7 cellular contexts compared by ENCODE assay signal in genomic region chr3:8501388-8502131, GRCh38. TPM values are rescaled to one million over a fixed set of nuclear protein-coding genes. Genes with fewer than 3 reads are reported as not detected.
DNase-seq lines count a peak whose midpoint lies in the region; ATAC-seq and TF ChIP-seq lines count a peak whose summit lies in the region.

Gene LMCD1, plus strand, starts transcription at chr3:8501823. Its CDS starts 116 bp downstream, at chr3:8501939.

- TF ChIP-seq CTCF in spleen (IDR thresholded peaks at IDR 0.05 in 8 of 11, conservative IDR thresholded peaks at IDR 0.05 in 3 of 11), result peak in 4 of 11 experiments; percentile 18 to 40 (median 30)

- H3K27ac ChIP-seq in spleen, result peak within 1 kb of the TSS; percentile 66 to 86 (median 80)

- peak; percentile 60 for DNase-seq in NCI-H2171 treated with DMSO at 0.1 percent for 48 hours (lab: John Stamatoyannopoulos, UW)
- peak; percentile 74 for DNase-seq in activated CD4-positive, CD25-positive, alpha-beta regulatory T cell treated with anti-CD3 and anti-CD28 coated beads, Interleukin-2, amount 50 U/mL, for 72 hours
- peak; percentile 93 for DNase-seq in cerebellar cortex (ENCODE audit: low spot score)
- peak; percentile 95 for DNase-seq in inferior parietal cortex (ENCODE audit: extremely low spot score)
- DNase-seq in spleen, result peak; percentile 94

- TF ChIP-seq POLR2A in spleen (IDR thresholded peaks at IDR 0.05), result peak in 1 of 3 donors; percentile 56

- H3K4me3 ChIP-seq in spleen, result peak within 1 kb of the TSS; percentile 29 to 71 (median 42)

- H3K36me3 ChIP-seq in spleen, result no peaks in the 10 kb centered on the region

- WGBS in spleen, 5 donors, result 2 to 7% (median 3%) methylated on average over 29 to 49 of the region's 49 CpGs

- peaks cover 0 to 14% (median 0%) of the 10 kb centered on the region in 7 donors for H3K27me3 ChIP-seq in spleen (replicated peaks in 1 of 7)

- peak; percentile 99 for ATAC-seq in GM18520 (IDR thresholded peaks at IDR 0.05; ENCODE audit: unreplicated experiment)
- ATAC-seq in HG03025 (IDR thresholded peaks at IDR 0.05; ENCODE audit: low FRiP score, unreplicated experiment), result peak; percentile 97

- peaks cover 8 to 61% (median 38%) of the 10 kb centered on the region in 6 donors for H3K4me1 ChIP-seq in spleen

- H3K9me3 ChIP-seq in spleen, result no peaks in the 10 kb centered on the region

- intact Hi-C loops in spleen (cut with DNase I; ENCODE audit: low total_unique reads), result no loop called here

RNA-seq across cellular contexts. Expression of gene LMCD1, which starts in this region (rescaled TPM):
- total RNA-seq in spleen, result 100 to 1,000 TPM in 1 of 7 donors, 10 to 100 TPM in 6; 60.3 to 203 (median 81.5) TPM
- polyA plus RNA-seq in spleen, result 10 to 100 TPM; 24.5 to 44.0 (median 33.2) TPM

Comparison
In these comparisons a context has a peak if more than half of its experiments do, and no peak if none do; other contexts are left out.
1. Peak in every context shown above with its lines: DNase-seq, ATAC-seq, H3K4me3 ChIP-seq and H3K27ac ChIP-seq.